ENCODE assay signal across 30 cellular contexts in the genomic region with DNA sequence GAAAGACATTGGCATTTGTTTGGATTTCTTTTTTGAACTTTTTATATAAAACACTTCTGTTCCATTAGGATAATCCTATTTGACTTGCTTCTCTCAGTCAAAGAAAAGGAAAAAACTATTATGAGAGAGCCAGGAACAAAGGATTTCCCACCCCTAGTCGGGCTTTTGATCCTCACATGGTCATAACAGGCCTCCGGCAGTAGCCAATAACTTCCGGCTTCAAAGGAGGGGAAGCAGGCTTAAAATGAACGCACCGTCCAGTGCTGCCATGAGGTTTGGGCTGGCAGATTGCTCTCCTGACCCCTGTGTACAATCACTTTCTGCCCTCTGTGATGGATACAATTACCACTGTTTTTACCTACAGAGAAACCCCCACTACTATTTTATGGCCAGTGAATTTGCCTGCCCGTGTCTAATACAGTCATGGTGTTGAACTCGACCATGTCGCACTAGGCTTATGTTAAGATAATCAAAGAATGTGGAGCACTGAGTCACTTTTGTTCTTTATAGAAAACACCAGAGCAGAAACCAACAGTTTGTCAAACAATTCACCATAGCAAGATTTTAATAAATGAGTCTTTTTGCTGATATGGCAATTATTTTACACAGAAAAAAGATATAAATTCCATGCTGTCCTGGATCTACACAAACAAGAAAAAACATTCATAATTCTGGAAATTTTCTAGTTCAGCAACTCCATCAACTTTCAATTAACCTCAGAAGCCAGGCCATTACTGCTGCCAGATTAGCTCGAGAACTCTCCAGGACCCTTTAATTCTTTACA.
DNase-seq lines count a peak whose midpoint lies in the region; ATAC-seq and TF ChIP-seq lines count a peak whose summit lies in the region.
"Had no signal": no experiment of that assay in that cellular context is flagged by ENCODE, and none has a peak within 500 bp of the region (broad histone marks: within the 10 kb centered on the region; RNA-seq: fewer than 3 reads in every experiment).

No MANE protein-coding gene starts in this region.

- H3K9me3 Mint-ChIP-seq in MCF 10A (ENCODE audit: unreplicated experiment) = peaks cover 6% of the 10 kb centered on the region
- peaks cover 12% of the 10 kb centered on the region for H3K9me3 Mint-ChIP-seq in nephron progenitor cell
- H3K9me3 Mint-ChIP-seq in activated T-cell treated with anti-CD3 and anti-CD28 coated beads, Interleukin-2, amount 50 U/mL, for 72 hours = peaks cover 6 to 9% of the 10 kb centered on the region in 2 donors

- H3K36me3 ChIP-seq in mammary epithelial cell (ENCODE audit: insufficient read depth, low read length) = no peaks in the 10 kb centered on the region
- H3K36me3 ChIP-seq in esophagus muscularis mucosa = no peaks in the 10 kb centered on the region
- H3K36me3 ChIP-seq in suprapubic skin = no peaks in the 10 kb centered on the region
- no peaks in the 10 kb centered on the region for H3K36me3 ChIP-seq in OCI-LY7 (ENCODE audit: insufficient read depth, low read length)
- H3K36me3 ChIP-seq: breast epithelium, Peyer's patch, SJSA1, WERI-Rb-1 had no signal

- H2AFZ ChIP-seq in mammary epithelial cell (ENCODE audit: low read depth, low read length) (peak overlapping the region; percentile 2), OCI-LY7 (ENCODE audit: low read length) (no peak overlapping the region)

- intact Hi-C loops in mammary epithelial cell (cut with micrococcal nuclease) = no loop called here
- intact Hi-C loops in MCF 10A (cut with micrococcal nuclease) = no loop called here
- intact Hi-C loops in esophagus muscularis mucosa (cut with DNase I) = no loop called here
- intact Hi-C loops in OCI-LY7 (cut with micrococcal nuclease; ENCODE audit: unreplicated experiment) = no loop called here

- no peak overlapping the region for H3K4me3 ChIP-seq in mammary epithelial cell (replicated peaks in 1 of 3; ENCODE audit: insufficient read depth in 1 of 3, low read depth in 2 of 3, low read length in 3 of 3)
- no peak overlapping the region for H3K4me3 ChIP-seq in esophagus muscularis mucosa
- no peak overlapping the region for H3K4me3 ChIP-seq in suprapubic skin
- H3K4me3 ChIP-seq in OCI-LY7 (ENCODE audit: low read depth, low read length, poor library complexity, severe bottlenecking) = no peak overlapping the region
- H3K4me3 ChIP-seq: breast epithelium, Peyer's patch, SJSA1 had no signal

- H3K9me3 ChIP-seq in mammary epithelial cell (replicated peaks; ENCODE audit: insufficient read depth, low read length) = no peaks in the 10 kb centered on the region
- H3K9me3 ChIP-seq in esophagus muscularis mucosa = peaks cover 0 to 4% (median 0%) of the 10 kb centered on the region in 4 donors
- no peaks in the 10 kb centered on the region for H3K9me3 ChIP-seq in suprapubic skin
- no peaks in the 10 kb centered on the region for H3K9me3 ChIP-seq in OCI-LY7 (ENCODE audit: low read length)
- H3K9me3 ChIP-seq: breast epithelium, Caco-2, Peyer's patch, SJSA1 had no signal

- no peak overlapping the region for H3K27ac ChIP-seq in mammary epithelial cell (ENCODE audit: insufficient read depth, low read depth, low read length)
- peak overlapping the region in 3 of 4 donors; percentile 15 to 55 (median 17) for H3K27ac ChIP-seq in esophagus muscularis mucosa (replicated peaks in 1 of 4)
- peak overlapping the region; percentile 7 for H3K27ac ChIP-seq in suprapubic skin
- H3K27ac ChIP-seq in OCI-LY7 (ENCODE audit: low read depth, low read length, poor library complexity, severe bottlenecking) = no peak overlapping the region
- H3K27ac ChIP-seq: 22Rv1, Peyer's patch, SJSA1, WERI-Rb-1 had no signal

- no peaks in the 10 kb centered on the region for H3K4me1 ChIP-seq in mammary epithelial cell (ENCODE audit: insufficient read depth, low read length)
- peaks cover 0 to 14% (median 0%) of the 10 kb centered on the region in 4 donors for H3K4me1 ChIP-seq in esophagus muscularis mucosa
- H3K4me1 ChIP-seq in suprapubic skin = no peaks in the 10 kb centered on the region
- H3K4me1 ChIP-seq in OCI-LY7 (ENCODE audit: insufficient read depth, low read length, poor library complexity, severe bottlenecking) = no peaks in the 10 kb centered on the region
- H3K4me1 ChIP-seq: breast epithelium, Caco-2, Peyer's patch, SJSA1 had no signal

- DNase-seq in mammary epithelial cell = no peak
- no peak for DNase-seq in MCF 10A (ENCODE audit: unreplicated experiment)
- no peak for DNase-seq in esophagus muscularis mucosa (ENCODE audit: extremely low spot score)
- DNase-seq in nephron progenitor cell = peak; percentile 15
- DNase-seq in suprapubic skin (ENCODE audit: low spot score in 2 of 2) = no peak
- no peak for DNase-seq in OCI-LY7 (ENCODE audit: low spot score)
- no peak for DNase-seq in DMS79 (lab: John Stamatoyannopoulos, UW)
- no peak for DNase-seq in activated T-cell treated with anti-CD3 and anti-CD28 coated beads, Interleukin-2, amount 50 U/mL, for 72 hours
- DNase-seq: activated CD4-positive, alpha-beta T cell treated with anti-CD3 and anti-CD28 coated beads for 4 hours; activated effector memory CD4-positive, alpha-beta T cell treated with Interleukin-2 at 50 U/mL for 16 hours; Caco-2; DMS53; islet precursor cell; KBM-7; NCI-H1105 treated with DMSO at 0.1 percent for 48 hours; NCI-H1930; NCI-H526; Peyer's patch; posterior cingulate gyrus; right cardiac atrium; stimulated activated CD4-positive, alpha-beta T cell treated with anti-CD3 and anti-CD28 coated beads, Interleukin-12 subunit alpha, Interleukin-12 subunit beta, amount 100 ng/mL, for 4 hours; stimulated activated CD4-positive, alpha-beta T cell treated with anti-CD3 and anti-CD28 coated beads, Interleukin-4, amount 100 ng/mL, for 24 hours; T-cell; WERI-Rb-1 had no signal

- H3K4me2 ChIP-seq in mammary epithelial cell (ENCODE audit: insufficient read depth, low read depth, low read length) (no peak overlapping the region), OCI-LY7 (ENCODE audit: low read length) (no peak overlapping the region)

- no TSS peak for BruUV-seq in mammary epithelial cell (replicated peaks; lab: Mats Ljungman, UMichigan)
- no TSS peak for BruUV-seq in MCF 10A (replicated peaks; lab: Mats Ljungman, UMichigan)
- no TSS peak for BruUV-seq in OCI-LY7 (replicated peaks; lab: Mats Ljungman, UMichigan)

- WGBS in mammary epithelial cell (ENCODE audit: low coverage, missing lambda C conversion rate) = 68% methylated on average over 9 of the region's 9 CpGs
- WGBS in esophagus muscularis mucosa = 91% methylated on average over 9 of the region's 9 CpGs
- WGBS in suprapubic skin = 73% methylated on average over 9 of the region's 9 CpGs

- H3K4me1 Mint-ChIP-seq in MCF 10A (ENCODE audit: insufficient read depth, unreplicated experiment) (no peaks in the 10 kb centered on the region), nephron progenitor cell (peaks cover 32% of the 10 kb centered on the region)
- no peaks in the 10 kb centered on the region for H3K4me1 Mint-ChIP-seq in activated T-cell treated with anti-CD3 and anti-CD28 coated beads, Interleukin-2, amount 50 U/mL, for 72 hours (ENCODE audit: low read depth)
- H3K4me1 Mint-ChIP-seq: CD14-positive monocyte, T-cell had no signal

- no peak for ATAC-seq in activated T-cell treated with anti-CD3 and anti-CD28 coated beads, Interleukin-2, amount 50 U/mL, for 72 hours (replicated peaks in 1 of 2)
- ATAC-seq: T-cell had no signal

- H3K27ac Mint-ChIP-seq in MCF 10A (ENCODE audit: low read depth, unreplicated experiment) = no peak overlapping the region
- peak overlapping the region; percentile 50 for H3K27ac Mint-ChIP-seq in nephron progenitor cell
- no peak overlapping the region for H3K27ac Mint-ChIP-seq in activated T-cell treated with anti-CD3 and anti-CD28 coated beads, Interleukin-2, amount 50 U/mL, for 72 hours
- H3K27ac Mint-ChIP-seq: activated naive CD8-positive, alpha-beta T cell; CD14-positive monocyte; T-cell; type B pancreatic cell had no signal

- no peak overlapping the region for H3K4me3 Mint-ChIP-seq in MCF 10A (ENCODE audit: unreplicated experiment)
- no peak overlapping the region for H3K4me3 Mint-ChIP-seq in nephron progenitor cell
- no peak overlapping the region for H3K4me3 Mint-ChIP-seq in activated T-cell treated with anti-CD3 and anti-CD28 coated beads, Interleukin-2, amount 50 U/mL, for 72 hours
- H3K4me3 Mint-ChIP-seq: activated naive CD8-positive, alpha-beta T cell; CD14-positive monocyte; T-cell; type B pancreatic cell had no signal

- TF ChIP-seq CTCF in mammary epithelial cell (conservative IDR thresholded peaks at IDR 0.05 in 1 of 2, IDR thresholded peaks at IDR 0.05 in 1 of 2; ENCODE audit: extremely low read depth in 1 of 2, insufficient read depth in 1 of 2, low read depth in 1 of 2, low read length in 2 of 2) = no peak
- TF ChIP-seq CTCF in MCF 10A (IDR thresholded peaks at IDR 0.05; ENCODE audit: unreplicated experiment) = no peak
- TF ChIP-seq CTCF in esophagus muscularis mucosa (IDR thresholded peaks at IDR 0.05) = no peak
- TF ChIP-seq CTCF in nephron progenitor cell (IDR thresholded peaks at IDR 0.05) = no peak
- no peak for TF ChIP-seq CTCF in suprapubic skin (IDR thresholded peaks at IDR 0.05)
- TF ChIP-seq CTCF in OCI-LY7 (conservative IDR thresholded peaks at IDR 0.05; ENCODE audit: low read length) = no peak

- H3K27me3 Mint-ChIP-seq in MCF 10A (ENCODE audit: insufficient read depth, unreplicated experiment) (no peaks in the 10 kb centered on the region), nephron progenitor cell (ENCODE audit: low read depth, poor library complexity) (peaks cover 16% of the 10 kb centered on the region)
- peaks cover 26% of the 10 kb centered on the region for H3K27me3 Mint-ChIP-seq in activated T-cell treated with anti-CD3 and anti-CD28 coated beads, Interleukin-2, amount 50 U/mL, for 72 hours (ENCODE audit: low read depth)

- TF ChIP-seq EP300 in esophagus muscularis mucosa (IDR thresholded peaks at IDR 0.05) (no peak), suprapubic skin (IDR thresholded peaks at IDR 0.05) (no peak)

- no peaks in the 10 kb centered on the region for H3K9me2 ChIP-seq in OCI-LY7 (ENCODE audit: insufficient read depth, low read length)

- H3K79me2 ChIP-seq in mammary epithelial cell (ENCODE audit: insufficient read depth, low read length) (no peaks in the 10 kb centered on the region), OCI-LY7 (ENCODE audit: insufficient read depth, low read depth, low read length) (no peaks in the 10 kb centered on the region)

- H3K36me3 Mint-ChIP-seq in MCF 10A (ENCODE audit: insufficient read depth, unreplicated experiment) (no peaks in the 10 kb centered on the region), nephron progenitor cell (ENCODE audit: low read depth) (peaks cover 9% of the 10 kb centered on the region)
- no peaks in the 10 kb centered on the region for H3K36me3 Mint-ChIP-seq in activated T-cell treated with anti-CD3 and anti-CD28 coated beads, Interleukin-2, amount 50 U/mL, for 72 hours (ENCODE audit: insufficient read depth in 2 of 2)
- H3K36me3 Mint-ChIP-seq: activated naive CD8-positive, alpha-beta T cell; CD14-positive monocyte; T-cell; type B pancreatic cell had no signal

- POLR2A ChIA-PET in MCF 10A (lab: Yijun Ruan, JAX) (no interaction called here), OCI-LY7 (lab: Charles Lee) (no interaction called here)

- TF ChIP-seq POLR2A in esophagus muscularis mucosa (IDR thresholded peaks at IDR 0.05; ENCODE audit: low read depth) (no peak), suprapubic skin (IDR thresholded peaks at IDR 0.05) (no peak)

- no peak overlapping the region for H3K9ac ChIP-seq in mammary epithelial cell (ENCODE audit: insufficient read depth, low read length)

- in situ Hi-C loops in mammary epithelial cell (cut with MboI; ENCODE audit: low sequenced_read_pairs in 2 of 2) = no loop called here

- H3K27me3 ChIP-seq in mammary epithelial cell (ENCODE audit: insufficient read depth, low read length) (no peaks in the 10 kb centered on the region), esophagus muscularis mucosa (no peaks in the 10 kb centered on the region), suprapubic skin (no peaks in the 10 kb centered on the region)
- H3K27me3 ChIP-seq: breast epithelium, Peyer's patch, SJSA1 had no signal

- CTCF ChIA-PET in mammary epithelial cell (lab: Charles Lee; ENCODE audit: low non-redundant PET) (no interaction called here), MCF 10A (lab: Yijun Ruan, JAX) (interaction anchor here (0.7 to 1.5 kb wide), 3 partner anchors 12 to 589 kb away, joined by 3 to 6 read pairs (median 3); no protein-coding TSS in a partner anchor), OCI-LY7 (lab: Charles Lee; ENCODE audit: unreplicated experiment) (interaction anchor here (0.6 kb wide), 1 partner anchor 12 kb away, joined by 3 read pairs; no protein-coding TSS in a partner anchor)

- no peaks in the 10 kb centered on the region for H4K20me1 ChIP-seq in mammary epithelial cell (ENCODE audit: insufficient read depth, low read length)
- no peaks in the 10 kb centered on the region for H4K20me1 ChIP-seq in OCI-LY7 (ENCODE audit: insufficient read depth, low read length)

- dilution Hi-C loops in mammary epithelial cell (cut with HindIII; ENCODE audit: low sequenced_read_pairs) = no loop called here

Comparison
In these comparisons a context has a peak if more than half of its experiments do, and no peak if none do; other contexts are left out.
1. H3K27ac ChIP-seq: peak in esophagus muscularis mucosa (3 of 4) and suprapubic skin (single experiment); none in mammary epithelial cell (single experiment) and OCI-LY7 (single experiment).